Comparison of ENCODE assay signal across 15 cellular contexts in genomic region chr16:68216240-68216639, GRCh38. TPM values are rescaled to one million over a fixed set of nuclear protein-coding genes. Genes with fewer than 3 reads are reported as not detected.
"Had no signal": no experiment of that assay in that cellular context is flagged by ENCODE, and none has a peak within 500 bp of the region (broad histone marks: within the 10 kb centered on the region; RNA-seq: fewer than 3 reads in every experiment).

No MANE protein-coding gene starts in this region.

- H3K27me3 ChIP-seq: hepatocyte, neutrophil, SJSA1, transverse colon had no signal

- H3K27me3 Mint-ChIP-seq: activated CD4-positive, alpha-beta T cell treated with anti-CD3 and anti-CD28 coated beads for 36 hours; brain had no signal

- ATAC-seq: activated CD4-positive, alpha-beta T cell treated with anti-CD3 and anti-CD28 coated beads for 36 hours; left ventricle myocardium superior had no signal

- H3K4me1 ChIP-seq: SJSA1, transverse colon had no signal

- H3K27ac ChIP-seq: hepatocyte, neutrophil, SJSA1, transverse colon, VCaP had no signal

- DNase-seq: activated CD4-positive, alpha-beta T cell treated with anti-CD3 and anti-CD28 coated beads for 36 hours; activated CD8-positive, alpha-beta memory T cell treated with anti-CD3 and anti-CD28 coated beads for 24 hours; activated gamma-delta T cell; effector memory CD4-positive, alpha-beta T cell; left ventricle myocardium superior; stimulated activated CD4-positive, alpha-beta T cell treated with anti-CD3 and anti-CD28 coated beads, Interleukin-4, amount 100 ng/mL, for 4 hours; SW 1271; T-helper 9 cell; transverse colon had no signal

- H3K4me1 Mint-ChIP-seq: brain had no signal

- H3K36me3 ChIP-seq: SJSA1, transverse colon had no signal

- H3K9me3 Mint-ChIP-seq: brain had no signal

- H3K4me3 ChIP-seq: hepatocyte, SJSA1, transverse colon had no signal

- H3K36me3 Mint-ChIP-seq: brain had no signal

- H3K27ac Mint-ChIP-seq: activated CD4-positive, alpha-beta T cell treated with anti-CD3 and anti-CD28 coated beads for 36 hours; brain had no signal

- H3K4me3 Mint-ChIP-seq: activated CD4-positive, alpha-beta T cell treated with anti-CD3 and anti-CD28 coated beads for 36 hours; brain had no signal

- H3K9me3 ChIP-seq: neutrophil, SJSA1, transverse colon had no signal

RNA-seq across cellular contexts. Expression of gene ESRP2, which starts 19.7 kb away (rescaled TPM):
- total RNA-seq: skeletal muscle tissue had no signal
